In the genomic region with DNA sequence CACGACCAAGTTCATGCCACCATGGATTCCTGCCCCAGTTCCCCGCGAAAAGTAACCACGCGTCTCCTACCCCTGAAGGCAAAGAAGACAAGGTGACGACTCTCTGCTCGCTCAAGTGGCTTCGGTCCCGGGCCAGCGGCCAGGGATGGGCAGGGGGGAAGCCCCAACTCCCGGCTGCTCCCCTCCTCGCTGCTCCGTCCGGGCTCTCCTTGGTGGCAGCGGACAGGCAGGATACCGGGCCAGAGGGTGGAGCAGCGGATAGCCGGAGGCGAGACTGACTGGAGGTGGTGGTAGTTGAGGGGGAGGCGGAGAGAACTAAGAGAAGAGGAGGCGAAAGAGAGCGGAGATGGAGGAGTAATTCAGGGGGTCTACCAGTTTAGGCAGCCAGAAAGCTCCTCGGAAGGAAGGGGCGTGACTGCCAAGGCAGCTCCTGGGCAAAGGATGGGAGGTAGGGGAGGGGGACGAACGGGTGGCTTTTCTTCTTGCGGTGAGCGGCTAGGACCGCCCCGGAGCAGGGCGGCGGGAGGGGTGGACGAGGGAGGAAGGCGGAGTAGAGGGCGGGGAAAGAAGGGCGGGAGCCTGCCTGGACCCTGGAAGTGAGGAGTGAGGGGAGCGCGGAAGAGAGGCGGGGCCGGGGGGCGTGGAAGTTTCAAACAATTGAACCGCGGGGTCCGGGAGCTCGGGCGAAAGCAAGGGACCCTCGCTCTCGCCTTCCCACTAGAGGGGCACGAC, we compare ENCODE assay signal across 8 cellular contexts. TPM values are rescaled to one million over a fixed set of nuclear protein-coding genes. Genes with fewer than 3 reads are reported as not detected.
A peak's percentile ranks its signal among the peaks of the same experiment; 100 is the strongest.
DNase-seq lines count a peak whose midpoint lies in the region; ATAC-seq and TF ChIP-seq lines count a peak whose summit lies in the region.

A gene with protein sequence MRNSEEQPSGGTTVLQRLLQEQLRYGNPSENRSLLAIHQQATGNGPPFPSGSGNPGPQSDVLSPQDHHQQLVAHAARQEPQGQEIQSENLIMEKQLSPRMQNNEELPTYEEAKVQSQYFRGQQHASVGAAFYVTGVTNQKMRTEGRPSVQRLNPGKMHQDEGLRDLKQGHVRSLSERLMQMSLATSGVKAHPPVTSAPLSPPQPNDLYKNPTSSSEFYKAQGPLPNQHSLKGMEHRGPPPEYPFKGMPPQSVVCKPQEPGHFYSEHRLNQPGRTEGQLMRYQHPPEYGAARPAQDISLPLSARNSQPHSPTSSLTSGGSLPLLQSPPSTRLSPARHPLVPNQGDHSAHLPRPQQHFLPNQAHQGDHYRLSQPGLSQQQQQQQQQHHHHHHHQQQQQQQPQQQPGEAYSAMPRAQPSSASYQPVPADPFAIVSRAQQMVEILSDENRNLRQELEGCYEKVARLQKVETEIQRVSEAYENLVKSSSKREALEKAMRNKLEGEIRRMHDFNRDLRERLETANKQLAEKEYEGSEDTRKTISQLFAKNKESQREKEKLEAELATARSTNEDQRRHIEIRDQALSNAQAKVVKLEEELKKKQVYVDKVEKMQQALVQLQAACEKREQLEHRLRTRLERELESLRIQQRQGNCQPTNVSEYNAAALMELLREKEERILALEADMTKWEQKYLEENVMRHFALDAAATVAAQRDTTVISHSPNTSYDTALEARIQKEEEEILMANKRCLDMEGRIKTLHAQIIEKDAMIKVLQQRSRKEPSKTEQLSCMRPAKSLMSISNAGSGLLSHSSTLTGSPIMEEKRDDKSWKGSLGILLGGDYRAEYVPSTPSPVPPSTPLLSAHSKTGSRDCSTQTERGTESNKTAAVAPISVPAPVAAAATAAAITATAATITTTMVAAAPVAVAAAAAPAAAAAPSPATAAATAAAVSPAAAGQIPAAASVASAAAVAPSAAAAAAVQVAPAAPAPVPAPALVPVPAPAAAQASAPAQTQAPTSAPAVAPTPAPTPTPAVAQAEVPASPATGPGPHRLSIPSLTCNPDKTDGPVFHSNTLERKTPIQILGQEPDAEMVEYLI (minus strand): TSS at position 450 of the 732 bp plus-strand sequence. CDS start 17,705 bp downstream, outside the sequence.

- intact Hi-C loops in OCI-LY7 (cut with micrococcal nuclease; ENCODE audit: unreplicated experiment) = loop anchor here (5.0 to 10.0 kb wide), 2 partner anchors 78 to 166 kb away; partner anchors contain the start of gene LHFPL1

- TF ChIP-seq CTCF in BJ (IDR thresholded peaks at IDR 0.05; ENCODE audit: insufficient read depth, low read depth, low read length) = no peak
- TF ChIP-seq CTCF in OCI-LY7 (conservative IDR thresholded peaks at IDR 0.05; ENCODE audit: low read length) = no peak
- no peak for TF ChIP-seq CTCF in fibroblast of mammary gland (conservative IDR thresholded peaks at IDR 0.05; ENCODE audit: control insufficient read depth, insufficient read depth, low read depth, low read length)

- CTCF ChIA-PET in BJ (lab: Yijun Ruan, JAX) = no interaction called here
- CTCF ChIA-PET in OCI-LY7 (lab: Charles Lee; ENCODE audit: unreplicated experiment) = no interaction called here

- H3K9me3 Mint-ChIP-seq in naive B cell = peaks cover 0 to 4% (median 2%) of the 10 kb centered on the region in 7 donors

- DNase-seq in BJ (ENCODE audit: low read depth) = no peak
- DNase-seq in OCI-LY7 (ENCODE audit: low spot score) = peak; percentile 70
- DNase-seq in activated T-helper 1 cell treated with Interleukin-2 at 50 U/mL for 16 hours (ENCODE audit: low read depth) = peak; percentile 46
- DNase-seq in fibroblast of mammary gland (ENCODE audit: low read depth) = peak; percentile 27
- DNase-seq in naive B cell = peak; percentile 60
- DNase-seq in stimulated activated naive CD4-positive, alpha-beta T cell (lab: John Stamatoyannopoulos, UW) = peak; percentile 27 to 62 (median 42)

- H3K4me3 ChIP-seq in BJ (ENCODE audit: low read depth, low read length) (peak within 1 kb of the TSS; percentile 56), OCI-LY7 (ENCODE audit: low read depth, low read length, poor library complexity, severe bottlenecking) (peak within 1 kb of the TSS; percentile 77), fibroblast of mammary gland (ENCODE audit: control insufficient read depth, low read depth, low read length) (peak within 1 kb of the TSS; percentile 51)

- H3K36me3 ChIP-seq in BJ (ENCODE audit: control insufficient read depth, insufficient read depth, low read length) (no peaks in the 10 kb centered on the region), OCI-LY7 (ENCODE audit: insufficient read depth, low read length) (no peaks in the 10 kb centered on the region)

- H3K9me3 ChIP-seq in OCI-LY7 (ENCODE audit: low read length) = no peaks in the 10 kb centered on the region

- no peaks in the 10 kb centered on the region for H3K79me2 ChIP-seq in OCI-LY7 (ENCODE audit: insufficient read depth, low read depth, low read length)

- H4K20me1 ChIP-seq in OCI-LY7 (ENCODE audit: insufficient read depth, low read length) = no peaks in the 10 kb centered on the region

- no TSS peak for BruUV-seq in OCI-LY7 (replicated peaks; lab: Mats Ljungman, UMichigan)

- H3K27ac ChIP-seq in OCI-LY7 (ENCODE audit: low read depth, low read length, poor library complexity, severe bottlenecking) = no peak within 1 kb of the TSS

- peak within 1 kb of the TSS; percentile 90 to 98 (median 94) for H3K4me3 Mint-ChIP-seq in naive B cell

- peaks cover 0 to 26% (median 0%) of the 10 kb centered on the region in 3 donors for H3K27me3 Mint-ChIP-seq in naive B cell

- peaks cover 7% of the 10 kb centered on the region for H3K4me1 ChIP-seq in OCI-LY7 (ENCODE audit: insufficient read depth, low read length, poor library complexity, severe bottlenecking)

- peaks cover 9 to 13% (median 12%) of the 10 kb centered on the region in 3 donors for H3K4me1 Mint-ChIP-seq in naive B cell

- H3K27me3 ChIP-seq in BJ (ENCODE audit: control insufficient read depth, insufficient read depth, low read length) = no peaks in the 10 kb centered on the region

- POLR2A ChIA-PET in BJ (lab: Charles Lee) = interaction anchor here (0.6 to 0.7 kb wide), 2 partner anchors 11 to 1334 kb away, joined by 3 read pairs; no protein-coding TSS in a partner anchor
- POLR2A ChIA-PET in OCI-LY7 (lab: Charles Lee) = interaction anchor here (0.5 to 1.9 kb wide), 6 partner anchors 8 to 1180 kb away, joined by 3 to 19 read pairs (median 4); no protein-coding TSS in a partner anchor

- no peaks in the 10 kb centered on the region for H3K9me2 ChIP-seq in OCI-LY7 (ENCODE audit: insufficient read depth, low read length)

- peak within 1 kb of the TSS; percentile 74 for H3K4me2 ChIP-seq in OCI-LY7 (ENCODE audit: low read length)

- peak within 1 kb of the TSS; percentile 75 to 97 (median 88) for H3K27ac Mint-ChIP-seq in naive B cell

- ATAC-seq in GM19395 (IDR thresholded peaks at IDR 0.05; ENCODE audit: unreplicated experiment) (peak; percentile 63), HG03521 (IDR thresholded peaks at IDR 0.05; ENCODE audit: unreplicated experiment) (peak; percentile 55), naive B cell (ENCODE audit: low read depth in 2 of 2) (peak; percentile 54 to 59)

- H2AFZ ChIP-seq in OCI-LY7 (ENCODE audit: low read length) = peak within 1 kb of the TSS; percentile 96

- H3K36me3 Mint-ChIP-seq in naive B cell = no peaks in the 10 kb centered on the region

RNA-seq across cellular contexts. Expression of the gene that starts here (rescaled TPM):
- polyA plus RNA-seq in BJ (2011; rRNA removed) = 1.0 and 1.7 TPM in 2 replicates
- polyA minus RNA-seq in BJ (2011; rRNA and poly(A)+ RNA removed) = 1.9 and 2.0 TPM in 2 replicates
- total RNA-seq in OCI-LY7 (2014; rRNA removed; shearing (Covaris generic)) = 0.51 and 0.95 TPM in 2 replicates
- total RNA-seq in OCI-LY7 (2022) = 6.2 and 6.8 TPM in 2 replicates
- polyA plus RNA-seq in naive B cell (ENCODE audit: low read depth in 6 of 6) = 1 to 10 TPM; 2.4 to 4.3 (median 2.9) TPM
